In genomic region chr1:62754938-62755337, GRCh38 we compare ENCODE assay signal across 8 cellular contexts. TPM values are rescaled to one million over a fixed set of nuclear protein-coding genes. Genes with fewer than 3 reads are reported as not detected.
DNase-seq lines count a peak whose midpoint lies in the region; ATAC-seq, FAIRE-seq and TF ChIP-seq lines count a peak whose summit lies in the region.
"Not testable (repeated sequence)": the region's sequence is repeated elsewhere in the genome, so short reads cannot be mapped to it uniquely, and the experiment has no call there.

No MANE protein-coding gene starts in this region.

- H2AK5ac ChIP-seq in H1 (ENCODE audit: low read depth, low read length): 0 out of 2 replicates have a peak overlapping the region, but pooled peaks have one; percentile 13

- H3K56ac ChIP-seq in H1 (replicated peaks; ENCODE audit: insufficient read length, low read depth, low read length): not testable (repeated sequence)

- not testable (repeated sequence) for TF ChIP-seq EP300 in H1 (IDR thresholded peaks at IDR 0.05; ENCODE audit: borderline replicate concordance in 1 of 2, low read depth in 2 of 2, low read length in 2 of 2); HepG2 (IDR thresholded peaks at IDR 0.05; ENCODE audit: low read depth in 2 of 2, low read length in 2 of 2); HepG2 (CRISPR knock-in tag; IDR thresholded peaks at IDR 0.05; ENCODE audit: borderline replicate concordance)

- not testable (repeated sequence) for H3K36me3 ChIP-seq in GM23338 (ENCODE audit: insufficient read depth); HUES6 (ENCODE audit: control insufficient read depth, insufficient read depth, low read length); H1 (ENCODE audit: control insufficient read depth in 2 of 4, insufficient read depth in 4 of 4, low read length in 3 of 4); iPS-18a (ENCODE audit: control insufficient read depth, low read depth, low read length); HepG2 (replicated peaks in 1 of 2; ENCODE audit: control insufficient read depth in 1 of 2, insufficient read depth in 2 of 2, low read length in 2 of 2); spleen

- not testable (repeated sequence) for TF ChIP-seq RAD21 in H1 (IDR thresholded peaks at IDR 0.05 in 1 of 2, conservative IDR thresholded peaks at IDR 0.05 in 1 of 2; ENCODE audit: low read depth in 2 of 2, low read length in 2 of 2); HepG2 (CRISPR knock-in tag; IDR thresholded peaks at IDR 0.05)

- H2BK15ac ChIP-seq in H1 (ENCODE audit: low read length): not testable (repeated sequence)

- not testable (repeated sequence) for TF ChIP-seq CTCF in GM23338 (conservative IDR thresholded peaks at IDR 0.05; ENCODE audit: low read depth in 2 of 2); WTC11 (IDR thresholded peaks at IDR 0.05); H1 (IDR thresholded peaks at IDR 0.05; ENCODE audit: control extremely low read depth in 1 of 3, insufficient read depth in 1 of 3, low read depth in 1 of 3, low read length in 3 of 3); glutamatergic neuron (IDR thresholded peaks at IDR 0.05; ENCODE audit: partially characterized antibody, unreplicated experiment); HepG2 (CRISPR knock-in tag; IDR thresholded peaks at IDR 0.05); spleen (IDR thresholded peaks at IDR 0.05 in 8 of 11, conservative IDR thresholded peaks at IDR 0.05 in 3 of 11)

- peak overlapping the region; percentile 32; the same call in 1 of the 2 replicates for H3K18ac ChIP-seq in H1 (ENCODE audit: extremely low read depth, low read length)

- not testable (repeated sequence) for H3K79me1 ChIP-seq in H1 (ENCODE audit: low read depth, low read length)

- 0 out of 2 replicates have a peak overlapping the region, but pooled peaks have one; percentile 27 for H2BK12ac ChIP-seq in H1 (ENCODE audit: low read depth, low read length)

- peak overlapping the region; percentile 45 for H3K4me3 ChIP-seq in GM23338
- H3K4me3 ChIP-seq in HUES6 (ENCODE audit: low read depth, low read length): peak overlapping the region; percentile 57; the same call in 1 of the 2 replicates
- H3K4me3 ChIP-seq in H1 (ENCODE audit: extremely low read depth in 1 of 4, insufficient read depth in 2 of 4, low read depth in 3 of 4, low read length in 4 of 4): peak overlapping the region in 1 of 4 experiments; percentile 42; a peak in 2 of 8 replicates
- H3K4me3 ChIP-seq in iPS-18a (ENCODE audit: low read length): peak overlapping the region; percentile 39
- not testable (repeated sequence) for H3K4me3 ChIP-seq in HepG2 (replicated peaks in 1 of 3; ENCODE audit: insufficient read depth in 1 of 3, low read depth in 2 of 3, low read length in 3 of 3); spleen

- H3K27ac Mint-ChIP-seq in GM23338; glutamatergic neuron (ENCODE audit: unreplicated experiment): not testable (repeated sequence)
- peak overlapping the region; percentile 83; the same call in 1 of the 2 replicates for H3K27ac Mint-ChIP-seq in WTC11

- H3K27ac ChIP-seq in GM23338 (ENCODE audit: low read depth) (0 out of 2 replicates have a peak overlapping the region, but pooled peaks have one; percentile 50), HUES6 (ENCODE audit: low read depth, low read length) (peak overlapping the region; percentile 9; the same call in 1 of the 2 replicates)
- not testable (repeated sequence) for H3K27ac ChIP-seq in H1 (ENCODE audit: low read depth, low read length); iPS-18a (ENCODE audit: low read length); HepG2 (ENCODE audit: extremely low read length, insufficient read depth, low read length); spleen

- not testable (repeated sequence) for H3K79me2 ChIP-seq in GM23338 (replicated peaks; ENCODE audit: insufficient read depth); H1 (ENCODE audit: control insufficient read depth in 1 of 2, insufficient read depth in 2 of 2, low read length in 2 of 2); HepG2 (ENCODE audit: insufficient read depth, low read length)

- H3K4me1 ChIP-seq in GM23338 (ENCODE audit: insufficient read depth) (peaks cover 27% of the 10 kb centered on the region), iPS-18a (ENCODE audit: control insufficient read depth, low read depth, low read length) (peaks cover 17% of the 10 kb centered on the region)
- not testable (repeated sequence) for H3K4me1 ChIP-seq in HUES6 (ENCODE audit: control insufficient read depth, insufficient read depth, low read length); H1 (replicated peaks in 1 of 4; ENCODE audit: control insufficient read depth in 3 of 4, insufficient read depth in 4 of 4, low read length in 3 of 4); HepG2 (ENCODE audit: insufficient read depth, low read length); spleen

- H3K9ac ChIP-seq in HUES6 (ENCODE audit: low read length): peak overlapping the region; percentile 61
- not testable (repeated sequence) for H3K9ac ChIP-seq in H1 (replicated peaks in 1 of 4; ENCODE audit: extremely low read depth in 1 of 4, low read depth in 3 of 4, low read length in 3 of 4); iPS-18a (ENCODE audit: low read length); HepG2 (ENCODE audit: insufficient read depth, low read depth, low read length)

- FAIRE-seq in H1 (lab: Jason Lieb, UNC); HepG2 (lab: Jason Lieb, UNC): not testable (repeated sequence)

- H3K4me1 Mint-ChIP-seq in GM23338 (peaks cover 32% of the 10 kb centered on the region), WTC11 (peaks cover 44% of the 10 kb centered on the region), glutamatergic neuron (ENCODE audit: low read depth, unreplicated experiment) (peaks cover 10% of the 10 kb centered on the region)

- ATAC-seq in GM23338, WTC11, HepG2: not testable (repeated sequence)

- H3K27me3 Mint-ChIP-seq in GM23338 (ENCODE audit: insufficient read depth, low read depth, poor library complexity): peaks cover 14% of the 10 kb centered on the region
- H3K27me3 Mint-ChIP-seq in WTC11 (ENCODE audit: low read depth): peaks cover 54% of the 10 kb centered on the region
- H3K27me3 Mint-ChIP-seq in glutamatergic neuron (ENCODE audit: unreplicated experiment): not testable (repeated sequence)

- not testable (repeated sequence) for H4K20me1 ChIP-seq in GM23338 (replicated peaks; ENCODE audit: insufficient read depth); H1 (replicated peaks in 1 of 2; ENCODE audit: control insufficient read depth in 1 of 2, insufficient read depth in 2 of 2, low read length in 2 of 2); HepG2 (ENCODE audit: insufficient read depth, low read length)

- CTCF ChIA-PET in WTC11 (lab: Charles Lee); HepG2 (lab: Yijun Ruan, JAX; ENCODE audit: low intra/inter-chr PET ratio, low total read pairs): not testable (repeated sequence)
- CTCF ChIA-PET in H1 (lab: Charles Lee; ENCODE audit: partially characterized antibody): interaction anchor here (1.3 to 1.6 kb wide), 3 partner anchors 9 to 20 kb away, joined by 3 to 7 read pairs (median 3); no protein-coding TSS in a partner anchor

- H3K9me2 ChIP-seq in GM23338 (ENCODE audit: insufficient read depth): not testable (repeated sequence)

- H3K4me2 ChIP-seq in GM23338 (peak overlapping the region; percentile 70), H1 (ENCODE audit: insufficient read depth in 1 of 2, low read depth in 2 of 2, low read length in 2 of 2) (peak overlapping the region; percentile 42 to 60; a peak in 2 of 4 replicates)
- not testable (repeated sequence) for H3K4me2 ChIP-seq in HepG2 (ENCODE audit: low read depth, low read length)

- H3K9me3 ChIP-seq in HUES6 (ENCODE audit: control insufficient read depth, insufficient read depth, low read depth, low read length); H1 (ENCODE audit: insufficient read depth in 2 of 2, low read depth in 1 of 2, low read length in 1 of 2); iPS-18a (ENCODE audit: control insufficient read depth, low read depth, low read length); HepG2 (ENCODE audit: low read length); spleen: not testable (repeated sequence)

- BruUV-seq in HepG2 (replicated peaks; lab: Mats Ljungman, UMichigan): not testable (repeated sequence)

- H3K4me3 Mint-ChIP-seq in GM23338: peak overlapping the region; percentile 60
- peak overlapping the region; percentile 57 for H3K4me3 Mint-ChIP-seq in WTC11
- H3K4me3 Mint-ChIP-seq in glutamatergic neuron (ENCODE audit: unreplicated experiment): peak overlapping the region; percentile 25

- H2AFZ ChIP-seq in GM23338: peak overlapping the region; percentile 88
- not testable (repeated sequence) for H2AFZ ChIP-seq in H1 (ENCODE audit: low read length); HepG2 (ENCODE audit: low read length)

- peak overlapping the region; percentile 60; the same call in 1 of the 2 replicates for H2BK5ac ChIP-seq in H1 (ENCODE audit: low read depth, low read length)

- H2BK20ac ChIP-seq in H1 (ENCODE audit: low read length): not testable (repeated sequence)

- intact Hi-C loops in HepG2 (cut with micrococcal nuclease; ENCODE audit: unreplicated experiment); spleen (cut with DNase I; ENCODE audit: low total_unique reads): not testable (repeated sequence)

- not testable (repeated sequence) for H3K4ac ChIP-seq in H1 (replicated peaks; ENCODE audit: insufficient read length, low read depth, low read length)

- TF ChIP-seq POLR2A in H1 (IDR thresholded peaks at IDR 0.05; ENCODE audit: control extremely low read depth in 1 of 2, low read depth in 2 of 2, low read length in 2 of 2); HepG2 (IDR thresholded peaks at IDR 0.05; ENCODE audit: insufficient read depth in 1 of 2, low read depth in 2 of 2, low read length in 2 of 2); spleen (IDR thresholded peaks at IDR 0.05): not testable (repeated sequence)

- peak; percentile 45 for DNase-seq in GM23338 (ENCODE audit: low spot score)
- peak; percentile 37 for DNase-seq in WTC11 (ENCODE audit: low spot score)
- DNase-seq in H1 (ENCODE audit: low read depth in 1 of 2, low spot score in 2 of 2): peak in 1 of 2 experiments; percentile 60
- not testable (repeated sequence) for DNase-seq in glutamatergic neuron; HepG2 (ENCODE audit: low spot score)
- DNase-seq in spleen: peak; percentile 44

- H3K14ac ChIP-seq in H1 (ENCODE audit: insufficient read length): not testable (repeated sequence)

- H3K23ac ChIP-seq in H1 (ENCODE audit: insufficient read length): not testable (repeated sequence)

- H3K23me2 ChIP-seq in H1 (ENCODE audit: low read depth, low read length): not testable (repeated sequence)

- peaks cover 45% of the 10 kb centered on the region for H3K36me3 Mint-ChIP-seq in GM23338 (ENCODE audit: low read depth)
- H3K36me3 Mint-ChIP-seq in WTC11: peaks cover 23% of the 10 kb centered on the region
- not testable (repeated sequence) for H3K36me3 Mint-ChIP-seq in glutamatergic neuron (ENCODE audit: unreplicated experiment)

- not testable (repeated sequence) for H4K8ac ChIP-seq in H1 (ENCODE audit: extremely low read depth, insufficient read depth, low read length)

- H3F3A ChIP-seq in GM23338 (replicated peaks; ENCODE audit: low read depth): 0 out of 2 replicates have a peak, but pooled peaks cover 12% of the 10 kb centered on the region

- in situ Hi-C loops in HepG2 (cut with HindIII; ENCODE audit: extremely low pct_ligation_motif_present, low pct_unique_long_range_greater_than_20kb): not testable (repeated sequence)

- not testable (repeated sequence) for H3K27me3 ChIP-seq in GM23338 (ENCODE audit: insufficient read depth); HUES6 (ENCODE audit: control insufficient read depth, insufficient read depth, low read length); H1 (replicated peaks in 1 of 4; ENCODE audit: control insufficient read depth in 3 of 4, extremely low read depth in 1 of 4, insufficient read depth in 3 of 4, low read length in 3 of 4); iPS-18a (ENCODE audit: control insufficient read depth, insufficient read depth, low read length); HepG2 (ENCODE audit: control insufficient read depth in 1 of 2, insufficient read depth in 2 of 2, low read length in 2 of 2); spleen (replicated peaks in 1 of 7)

- peaks cover 38% of the 10 kb centered on the region for H3K9me3 Mint-ChIP-seq in GM23338
- peaks cover 32% of the 10 kb centered on the region for H3K9me3 Mint-ChIP-seq in WTC11
- not testable (repeated sequence) for H3K9me3 Mint-ChIP-seq in glutamatergic neuron (ENCODE audit: unreplicated experiment)

- H4K91ac ChIP-seq in H1 (replicated peaks; ENCODE audit: insufficient read length, low read length): not testable (repeated sequence)

- not testable (repeated sequence) for H4K5ac ChIP-seq in H1 (ENCODE audit: insufficient read length, low read depth, low read length)

- POLR2A ChIA-PET in WTC11 (lab: Charles Lee); HepG2 (lab: Yijun Ruan, JAX): not testable (repeated sequence)
- POLR2A ChIA-PET in H1 (lab: Charles Lee; ENCODE audit: partially characterized antibody): interaction anchor here (0.6 to 1.2 kb wide), 4 partner anchors 29 to 518 kb away, joined by 3 to 4 read pairs (median 4); partner anchors contain the start of gene ATG4C

- H2BK120ac ChIP-seq in H1 (replicated peaks; ENCODE audit: low read depth, low read length): not testable (repeated sequence)

- 59% methylated on average over 13 of the region's 13 CpGs; no CpG with 5 or more reads in 1 of the 2 experiments for WGBS in H1 (ENCODE audit: extremely low coverage in 1 of 2, insufficient coverage in 1 of 2, insufficient read length in 1 of 2, insufficient replicate concordance in 2 of 2, low coverage in 1 of 2, low lambda C conversion rate in 2 of 2, missing lambda C conversion rate in 1 of 2), 2 experiments
- 65% methylated on average over 11 of the region's 13 CpGs for WGBS in HepG2 (ENCODE audit: low lambda C conversion rate)
- 89 to 93% (median 92%) methylated on average over 13 of the region's 13 CpGs for WGBS in spleen, 5 donors

RNA-seq across cellular contexts. Expression of gene ATG4C, which starts 29.0 kb away (rescaled TPM):
- total RNA-seq in GM23338 (2014; rRNA removed; shearing (Covaris generic)): 15.7 and 22.1 TPM in 2 replicates
- polyA plus RNA-seq in GM23338 (2016; fragmentation: Nextera tagmentation; extraction: Ambion mirVana): 13.7 and 18.6 TPM in 2 replicates
- 16.6 to 18.3 TPM (median 18.0 TPM) in 3 replicates for total RNA-seq in WTC11 (2021)
- total RNA-seq in H1 (2021; fragmentation: NEBNext Ultra II Directional; extraction: Animal tissue kit (Norgen Biotek cat#: 25700)): 18.4 and 22.2 TPM in 2 replicates
- 2.5 and 5.1 TPM in 2 replicates for polyA plus RNA-seq in H1 (2011; rRNA removed)
- polyA plus RNA-seq in H1 (2011; cell fraction: cytosol; rRNA removed): 8.1 TPM
- polyA plus RNA-seq in H1 (2011; cell fraction: nucleus; rRNA removed): 2.1 TPM
- polyA plus RNA-seq in H1 (2012, experiment 1 of 2): 8.9 to 18.0 TPM (median 11.6 TPM) in 4 replicates
- polyA plus RNA-seq in H1 (2012, experiment 2 of 2): 1.9 TPM
- 11.1 TPM for polyA plus RNA-seq in H1 (2013, experiment 1 of 2)
- polyA plus RNA-seq in H1 (2013, experiment 2 of 2): 11.2 TPM
- 9.2 and 11.4 TPM in 2 replicates for polyA minus RNA-seq in H1 (2011; rRNA and poly(A)+ RNA removed)
- 8.5 TPM for polyA minus RNA-seq in H1 (2011; cell fraction: cytosol; rRNA and poly(A)+ RNA removed)
- polyA minus RNA-seq in H1 (2011; cell fraction: nucleus; rRNA and poly(A)+ RNA removed): 17.4 TPM
- total RNA-seq in glutamatergic neuron (ENCODE audit: unreplicated experiment): 8.7 TPM
- 11.2 and 15.9 TPM in 2 replicates for total RNA-seq in HepG2 (2016; rRNA removed; fragmentation: Illumina TruSeq; extraction: Trizol)
- 8.7 and 11.5 TPM in 2 replicates for total RNA-seq in HepG2 (2016; cell fraction: cytosol; rRNA removed; fragmentation: Illumina TruSeq; extraction: Trizol; ENCODE audit: low read depth)
- 12.2 and 17.3 TPM in 2 replicates for total RNA-seq in HepG2 (2016; cell fraction: insoluble cytoplasmic fraction; rRNA removed; fragmentation: Illumina TruSeq; extraction: Trizol)
- 9.0 and 10.6 TPM in 2 replicates for total RNA-seq in HepG2 (2016; cell fraction: membrane; rRNA removed; fragmentation: Illumina TruSeq; extraction: Trizol)
- 8.5 and 11.5 TPM in 2 replicates for total RNA-seq in HepG2 (2016; cell fraction: nucleus; rRNA removed; fragmentation: Illumina TruSeq; extraction: Trizol)
- 4.0 and 4.2 TPM in 2 replicates for polyA plus RNA-seq in HepG2 (2011; rRNA removed)
- 0.99 and 2.0 TPM in 2 replicates for polyA plus RNA-seq in HepG2 (2011; cell fraction: cytosol; rRNA removed)
- polyA plus RNA-seq in HepG2 (2011; cell fraction: nucleus; rRNA removed): 0.76 and 1.6 TPM in 2 replicates
- 5.9 and 6.3 TPM in 2 replicates for polyA plus RNA-seq in HepG2 (2012)
- polyA plus RNA-seq in HepG2 (2016; cell fraction: cytosol; fragmentation: Illumina TruSeq; extraction: Trizol; ENCODE audit: low read depth): 0.72 and 0.87 TPM in 2 replicates
- polyA plus RNA-seq in HepG2 (2016; cell fraction: insoluble cytoplasmic fraction; fragmentation: Illumina TruSeq; extraction: Trizol; ENCODE audit: low read depth): 14.7 and 16.0 TPM in 2 replicates
- polyA plus RNA-seq in HepG2 (2016; cell fraction: membrane; fragmentation: Illumina TruSeq; extraction: Trizol; ENCODE audit: low read depth): 1.7 and 2.2 TPM in 2 replicates
- polyA plus RNA-seq in HepG2 (2016; cell fraction: nucleus; fragmentation: Illumina TruSeq; extraction: Trizol; ENCODE audit: insufficient read depth, low read depth): 6.4 and 7.1 TPM in 2 replicates
- 0.42 and 2.6 TPM in 2 replicates for polyA minus RNA-seq in HepG2 (2011; rRNA and poly(A)+ RNA removed; ENCODE audit: low replicate concordance)
- polyA minus RNA-seq in HepG2 (2011; cell fraction: cytosol; rRNA and poly(A)+ RNA removed): 2.0 and 5.3 TPM in 2 replicates
- 10.4 and 11.4 TPM in 2 replicates for polyA minus RNA-seq in HepG2 (2011; cell fraction: nucleus; rRNA and poly(A)+ RNA removed)
- total RNA-seq in spleen: 10 to 100 TPM; 15.2 to 24.1 (median 18.8) TPM
- 10 to 100 TPM in 2 of 3 donors, 1 to 10 TPM in 1; 9.3 to 15.6 (median 15.3) TPM for polyA plus RNA-seq in spleen
